Comparison of ENCODE assay signal across 10 cellular contexts in the genomic region with DNA sequence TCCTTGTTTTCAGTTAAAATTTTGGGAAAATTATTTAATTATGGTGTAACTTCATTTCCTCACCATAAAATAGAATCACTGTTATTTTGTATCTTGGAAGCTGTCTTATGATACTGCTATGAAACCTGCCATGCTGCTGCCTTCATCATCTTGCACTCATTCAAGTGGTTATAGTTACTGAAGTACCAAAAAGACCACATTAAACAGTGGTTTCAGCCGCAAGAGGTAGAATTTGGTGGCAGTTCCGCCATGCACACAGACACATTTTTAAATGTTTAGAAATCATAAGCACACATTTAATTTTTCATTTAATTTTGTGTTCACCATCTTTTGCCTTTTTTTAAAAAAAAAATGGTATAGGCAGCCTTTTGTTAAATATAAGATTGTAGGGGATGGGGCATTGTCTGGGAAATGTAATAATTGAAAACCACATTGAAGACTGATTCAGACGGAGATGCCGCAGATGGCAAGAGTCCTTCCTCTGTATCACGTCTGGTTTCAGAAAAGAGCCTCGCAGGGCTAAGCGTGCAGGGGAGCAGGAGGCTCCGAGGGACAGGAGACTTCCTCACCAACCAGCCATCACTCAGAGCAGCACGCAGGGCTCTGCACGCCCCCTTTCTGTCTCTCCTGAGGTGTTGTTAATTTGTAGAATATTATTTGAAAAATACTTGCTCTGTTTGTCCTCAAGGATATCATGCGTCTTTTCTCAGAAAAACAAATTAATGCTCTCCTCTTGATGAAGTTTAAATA.
DNase-seq lines count a peak whose midpoint lies in the region; ATAC-seq and TF ChIP-seq lines count a peak whose summit lies in the region.
"Had no signal": no experiment of that assay in that cellular context is flagged by ENCODE, and none has a peak within 500 bp of the region (broad histone marks: within the 10 kb centered on the region; RNA-seq: fewer than 3 reads in every experiment).

No MANE protein-coding gene starts in this region.

- intact Hi-C loops in CD4-positive, alpha-beta memory T cell (cut with micrococcal nuclease): no loop called here
- intact Hi-C loops in Right ventricle myocardium superior (cut with DNase I): no loop called here
- intact Hi-C loops in adrenal gland (cut with DNase I): no loop called here

- 75 to 80% (median 79%) methylated on average over 11 of the region's 11 CpGs for WGBS in adrenal gland, 4 donors

- no peak overlapping the region for H3K4me3 ChIP-seq in CD4-positive, alpha-beta memory T cell (ENCODE audit: low read length in 2 of 2)
- no peak overlapping the region for H3K4me3 ChIP-seq in adrenal gland

- H3K36me3 ChIP-seq in CD4-positive, alpha-beta memory T cell (ENCODE audit: insufficient read depth, low read length): no peaks in the 10 kb centered on the region
- no peaks in the 10 kb centered on the region for H3K36me3 ChIP-seq in adrenal gland (replicated peaks in 1 of 2)

- peaks cover 24 to 26% of the 10 kb centered on the region in 2 donors for H3K27me3 Mint-ChIP-seq in CD4-positive, alpha-beta memory T cell

- no peak overlapping the region for H3K27ac ChIP-seq in CD4-positive, alpha-beta memory T cell (ENCODE audit: low read depth, low read length)
- H3K27ac ChIP-seq in adrenal gland: no peak overlapping the region
- H3K27ac ChIP-seq in caudate nucleus (ENCODE audit: low read depth, low read length): no peak overlapping the region
- H3K27ac ChIP-seq: C4-2B, HL-60 had no signal

- H3K4me1 ChIP-seq in CD4-positive, alpha-beta memory T cell (ENCODE audit: insufficient read depth, low read length): peaks cover 35% of the 10 kb centered on the region
- H3K4me1 ChIP-seq in adrenal gland (replicated peaks in 1 of 2): no peaks in the 10 kb centered on the region

- peaks cover 0 to 24% (median 9%) of the 10 kb centered on the region in 8 donors for H3K9me3 Mint-ChIP-seq in CD4-positive, alpha-beta memory T cell

- peak overlapping the region in 6 of 7 donors; percentile 22 to 73 (median 58) for H3K27ac Mint-ChIP-seq in CD4-positive, alpha-beta memory T cell

- peak; percentile 59 to 79 (median 70) for DNase-seq in CD4-positive, alpha-beta memory T cell
- peak; percentile 10 for DNase-seq in T follicular helper cell (ENCODE audit: low read depth)
- peak; percentile 11 for DNase-seq in effector CD4-positive, alpha-beta T cell
- no peak for DNase-seq in Right ventricle myocardium superior
- no peak for DNase-seq in LoVo (ENCODE audit: low spot score)
- DNase-seq in adrenal gland: no peak
- DNase-seq in caudate nucleus (lab: John Stamatoyannopoulos, UW): no peak

- H3K9me3 ChIP-seq in CD4-positive, alpha-beta memory T cell (ENCODE audit: control insufficient read depth in 1 of 2, low read length in 2 of 2): no peaks in the 10 kb centered on the region
- H3K9me3 ChIP-seq in adrenal gland (replicated peaks in 1 of 3): no peaks in the 10 kb centered on the region

- ATAC-seq in GM21737 (IDR thresholded peaks at IDR 0.05; ENCODE audit: unreplicated experiment) (peak; percentile 70), Right ventricle myocardium superior (ENCODE audit: poor library complexity) (no peak)

- CTCF ChIA-PET in CD4-positive, alpha-beta memory T cell (lab: Charles Lee; ENCODE audit: partially characterized antibody): no interaction called here

- no peak for TF ChIP-seq CTCF in adrenal gland (IDR thresholded peaks at IDR 0.05)

- H3K36me3 Mint-ChIP-seq in CD4-positive, alpha-beta memory T cell: peaks cover 0 to 1% of the 10 kb centered on the region in 2 donors

- H3K27me3 ChIP-seq in CD4-positive, alpha-beta memory T cell (ENCODE audit: insufficient read depth, low read length): no peaks in the 10 kb centered on the region
- H3K27me3 ChIP-seq in adrenal gland: no peaks in the 10 kb centered on the region

- no peak for TF ChIP-seq POLR2A in adrenal gland (IDR thresholded peaks at IDR 0.05)

- POLR2A ChIA-PET in CD4-positive, alpha-beta memory T cell (lab: Charles Lee; ENCODE audit: partially characterized antibody): interaction anchor here (1.1 kb wide), 1 partner anchor 115 kb away, joined by 4 read pairs; a partner anchor contains a TSS

- H3K4me1 Mint-ChIP-seq in CD4-positive, alpha-beta memory T cell: peaks cover 13 to 36% (median 25%) of the 10 kb centered on the region in 4 donors

- peak overlapping the region in 7 of 8 donors; percentile 13 to 75 (median 51) for H3K4me3 Mint-ChIP-seq in CD4-positive, alpha-beta memory T cell

Comparison
In these comparisons a context has a peak if more than half of its experiments do, and no peak if none do; other contexts are left out.
1. DNase-seq: peak in CD4-positive, alpha-beta memory T cell (5 of 5), T follicular helper cell (single experiment) and effector CD4-positive, alpha-beta T cell (single experiment); none in Right ventricle myocardium superior (single experiment), LoVo (single experiment), adrenal gland (0 of 7) and caudate nucleus (0 of 61).